2 cellular contexts compared by ENCODE assay signal in genomic region chr2:239936838-239937581, GRCh38.
TF ChIP-seq lines count a peak whose summit lies in the region.

No MANE protein-coding gene starts in this region.

TF ChIP-seq in WTC11, 78 proteins besides CTCF, POLR2A, EP300 and RAD21:
- TF ChIP-seq HMGXB4 (CRISPR knock-in tag; IDR thresholded peaks at IDR 0.05): no peak
- TF ChIP-seq RORB (CRISPR knock-in tag; IDR thresholded peaks at IDR 0.05): no peak
- no peak for TF ChIP-seq TP53 (CRISPR knock-in tag; IDR thresholded peaks at IDR 0.05)
- no peak for TF ChIP-seq ETV6 (CRISPR knock-in tag; IDR thresholded peaks at IDR 0.05)
- TF ChIP-seq E2F4 (CRISPR knock-in tag; IDR thresholded peaks at IDR 0.05; ENCODE audit: borderline replicate concordance, low read depth): no peak
- no peak for TF ChIP-seq MLX (CRISPR knock-in tag; IDR thresholded peaks at IDR 0.05)
- TF ChIP-seq IRF1 (CRISPR knock-in tag; IDR thresholded peaks at IDR 0.05): no peak

TF ChIP-seq in HepG2, 621 proteins besides CTCF, POLR2A, EP300 and RAD21 (continued from another document):
- TF ChIP-seq CERS6 (CRISPR knock-in tag; IDR thresholded peaks at IDR 0.05) (no peak), ZNF589 (CRISPR knock-in tag; conservative IDR thresholded peaks at IDR 0.05) (no peak)
